21 cellular contexts compared by ENCODE assay signal in genomic region chr1:151814971-151815545, GRCh38. TPM values are rescaled to one million over a fixed set of nuclear protein-coding genes. Genes with fewer than 3 reads are reported as not detected.
"Had no signal": no experiment of that assay in that cellular context is flagged by ENCODE, and none has a peak within 500 bp of the region (broad histone marks: within the 10 kb centered on the region; RNA-seq: fewer than 3 reads in every experiment).

No MANE protein-coding gene starts in this region.

- H3K27ac ChIP-seq: coronary artery, esophagus squamous epithelium, left ventricle myocardium inferior, psoas muscle, stomach, testis had no signal

- H3K4me1 ChIP-seq: testis had no signal

- H3K36me3 ChIP-seq: spleen had no signal

- H3K36me3 Mint-ChIP-seq: activated naive CD4-positive, alpha-beta T cell treated with anti-CD3 and anti-CD28 coated beads, Interleukin-2, amount 50 U/mL, for 72 hours; brain had no signal

- H3K27ac Mint-ChIP-seq: brain, nephron progenitor cell had no signal

- H3K4me3 ChIP-seq: coronary artery, esophagus squamous epithelium, left ventricle myocardium inferior, psoas muscle, spleen, stomach, testis had no signal

- H3K9me3 ChIP-seq: esophagus squamous epithelium, left ventricle myocardium inferior, psoas muscle, spleen, stomach, testis had no signal

- H3K9me3 Mint-ChIP-seq: activated naive CD4-positive, alpha-beta T cell treated with anti-CD3 and anti-CD28 coated beads, Interleukin-2, amount 50 U/mL, for 72 hours; nephron progenitor cell had no signal

- ATAC-seq: activated CD4-positive, alpha-beta T cell treated with anti-CD3 and anti-CD28 coated beads for 36 hours; activated naive CD4-positive, alpha-beta T cell treated with anti-CD3 and anti-CD28 coated beads, Interleukin-2, amount 50 U/mL, for 72 hours; psoas muscle; sciatic nerve; SK-N-SH treated with all-trans-retinoic acid at 6 μM for 48 hours had no signal

- DNase-seq: activated CD4-positive, alpha-beta T cell treated with anti-CD3 and anti-CD28 coated beads for 36 hours; esophagus squamous epithelium; hippocampal formation; kidney; left ventricle myocardium inferior; nephron progenitor cell; psoas muscle; stomach; testis had no signal

- H3K27me3 ChIP-seq: esophagus squamous epithelium, stomach, testis had no signal

- H3K4me3 Mint-ChIP-seq: activated CD4-positive, alpha-beta T cell treated with anti-CD3 and anti-CD28 coated beads for 36 hours; brain; nephron progenitor cell had no signal

- H3K27me3 Mint-ChIP-seq: activated CD4-positive, alpha-beta T cell treated with anti-CD3 and anti-CD28 coated beads for 36 hours had no signal

RNA-seq across cellular contexts. Expression of gene LINGO4, which starts 9.8 kb away (rescaled TPM):
- total RNA-seq: endothelial cell of umbilical vein, fibroblast of villous mesenchyme, glomerular endothelial cell, sciatic nerve had no signal
- polyA plus RNA-seq: endothelial cell of umbilical vein had no signal

RNA-seq across cellular contexts. Expression of gene RORC, which starts 16.5 kb away (rescaled TPM):
- total RNA-seq: endothelial cell of umbilical vein, fibroblast of villous mesenchyme, glomerular endothelial cell had no signal
- polyA plus RNA-seq: endothelial cell of umbilical vein had no signal

RNA-seq across cellular contexts. Expression of gene C2CD4D, which starts 24.6 kb away (rescaled TPM):
- total RNA-seq: endothelial cell of umbilical vein, fibroblast of villous mesenchyme, glomerular endothelial cell, left ventricle myocardium inferior, urinary bladder had no signal
- polyA plus RNA-seq: endothelial cell of umbilical vein, psoas muscle had no signal

RNA-seq across cellular contexts. Expression of gene THEM5, which starts 38.5 kb away (rescaled TPM):
- total RNA-seq: activated CD4-positive, alpha-beta T cell treated with anti-CD3 and anti-CD28 coated beads for 36 hours; activated naive CD4-positive, alpha-beta T cell treated with anti-CD3 and anti-CD28 coated beads, Interleukin-2, amount 50 U/mL, for 72 hours; endothelial cell of umbilical vein; fibroblast of villous mesenchyme; glomerular endothelial cell; kidney; left ventricle myocardium inferior; mucosa of gallbladder; omental fat pad; psoas muscle; sciatic nerve; stomach; testis; urinary bladder had no signal
- polyA plus RNA-seq: endothelial cell of umbilical vein, psoas muscle, spleen, stomach, urinary bladder had no signal
